In the genomic region with DNA sequence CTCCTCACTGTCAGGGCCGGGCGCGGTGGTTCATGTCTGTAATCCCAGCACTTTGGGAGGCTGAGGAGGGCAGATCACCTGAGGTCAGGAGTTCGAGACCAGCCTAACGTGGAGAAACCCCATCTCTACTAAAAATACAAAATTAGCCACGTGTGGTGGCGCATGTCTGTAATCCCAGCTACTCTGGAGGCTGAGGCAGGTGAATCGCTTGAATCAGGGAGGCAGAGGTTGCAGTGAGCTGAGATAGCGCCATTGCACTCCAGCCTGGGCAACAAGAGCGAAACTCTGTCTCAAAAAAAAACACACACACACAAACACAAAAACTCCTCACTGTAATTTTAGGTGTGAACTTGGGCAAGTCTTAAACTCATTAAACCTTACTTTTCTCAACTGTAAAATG, we compare ENCODE assay signal across 1 cellular context. TPM values are rescaled to one million over a fixed set of nuclear protein-coding genes. Genes with fewer than 3 reads are reported as not detected.
"Had no signal": no experiment of that assay in that cellular context is flagged by ENCODE, and none has a peak within 500 bp of the region (broad histone marks: within the 10 kb centered on the region; RNA-seq: fewer than 3 reads in every experiment).

No MANE protein-coding gene starts in this region.

RNA-seq across cellular contexts. Expression of gene CCDC163, which starts 24.1 kb away (rescaled TPM):
- total RNA-seq: ascending aorta had no signal
